2 cellular contexts compared by ENCODE assay signal in genomic region chr1:7813677-7814373, GRCh38.
TF ChIP-seq lines count a peak whose summit lies in the region.

No MANE protein-coding gene starts in this region.

TF ChIP-seq in HEK293, 187 proteins besides CTCF, POLR2A, EP300 and RAD21:
- TF ChIP-seq, protein P1, sequence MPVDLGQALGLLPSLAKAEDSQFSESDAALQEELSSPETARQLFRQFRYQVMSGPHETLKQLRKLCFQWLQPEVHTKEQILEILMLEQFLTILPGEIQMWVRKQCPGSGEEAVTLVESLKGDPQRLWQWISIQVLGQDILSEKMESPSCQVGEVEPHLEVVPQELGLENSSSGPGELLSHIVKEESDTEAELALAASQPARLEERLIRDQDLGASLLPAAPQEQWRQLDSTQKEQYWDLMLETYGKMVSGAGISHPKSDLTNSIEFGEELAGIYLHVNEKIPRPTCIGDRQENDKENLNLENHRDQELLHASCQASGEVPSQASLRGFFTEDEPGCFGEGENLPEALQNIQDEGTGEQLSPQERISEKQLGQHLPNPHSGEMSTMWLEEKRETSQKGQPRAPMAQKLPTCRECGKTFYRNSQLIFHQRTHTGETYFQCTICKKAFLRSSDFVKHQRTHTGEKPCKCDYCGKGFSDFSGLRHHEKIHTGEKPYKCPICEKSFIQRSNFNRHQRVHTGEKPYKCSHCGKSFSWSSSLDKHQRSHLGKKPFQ (tag by site-specific recombination; IDR thresholded peaks at IDR 0.05): no peak
- no peak for TF ChIP-seq ZNF202 (tag by site-specific recombination; IDR thresholded peaks at IDR 0.05; ENCODE audit: borderline replicate concordance)
- peak; percentile 81; the same call in 1 of the 2 replicates for TF ChIP-seq TRIM28 (IDR thresholded peaks at IDR 0.05; ENCODE audit: borderline replicate concordance, low read length)
- TF ChIP-seq ZNF510 (tag by site-specific recombination; IDR thresholded peaks at IDR 0.05; ENCODE audit: insufficient replicate concordance): no peak
- no peak for TF ChIP-seq ZNF302 (tag by site-specific recombination; IDR thresholded peaks at IDR 0.05; ENCODE audit: low read depth)
- TF ChIP-seq PRDM1 (tag by site-specific recombination; IDR thresholded peaks at IDR 0.05): no peak
- no peak for TF ChIP-seq ZNF530 (tag by site-specific recombination; IDR thresholded peaks at IDR 0.05; ENCODE audit: low read depth)
- no peak for TF ChIP-seq ZNF776 (tag by site-specific recombination; IDR thresholded peaks at IDR 0.05; ENCODE audit: borderline replicate concordance)
- peak; percentile 95 for TF ChIP-seq SETDB1 (IDR thresholded peaks at IDR 0.05; ENCODE audit: insufficient read length, low read length)
- TF ChIP-seq PATZ1 (tag by site-specific recombination; IDR thresholded peaks at IDR 0.05): no peak
- TF ChIP-seq, protein P2, sequence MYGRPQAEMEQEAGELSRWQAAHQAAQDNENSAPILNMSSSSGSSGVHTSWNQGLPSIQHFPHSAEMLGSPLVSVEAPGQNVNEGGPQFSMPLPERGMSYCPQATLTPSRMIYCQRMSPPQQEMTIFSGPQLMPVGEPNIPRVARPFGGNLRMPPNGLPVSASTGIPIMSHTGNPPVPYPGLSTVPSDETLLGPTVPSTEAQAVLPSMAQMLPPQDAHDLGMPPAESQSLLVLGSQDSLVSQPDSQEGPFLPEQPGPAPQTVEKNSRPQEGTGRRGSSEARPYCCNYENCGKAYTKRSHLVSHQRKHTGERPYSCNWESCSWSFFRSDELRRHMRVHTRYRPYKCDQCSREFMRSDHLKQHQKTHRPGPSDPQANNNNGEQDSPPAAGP (tag by site-specific recombination; IDR thresholded peaks at IDR 0.05): no peak
- TF ChIP-seq ZNF274 (IDR thresholded peaks at IDR 0.05; ENCODE audit: low read length): no peak
- TF ChIP-seq ZNF274 (tag by site-specific recombination; IDR thresholded peaks at IDR 0.05; ENCODE audit: borderline replicate concordance): no peak
- TF ChIP-seq, protein P3, sequence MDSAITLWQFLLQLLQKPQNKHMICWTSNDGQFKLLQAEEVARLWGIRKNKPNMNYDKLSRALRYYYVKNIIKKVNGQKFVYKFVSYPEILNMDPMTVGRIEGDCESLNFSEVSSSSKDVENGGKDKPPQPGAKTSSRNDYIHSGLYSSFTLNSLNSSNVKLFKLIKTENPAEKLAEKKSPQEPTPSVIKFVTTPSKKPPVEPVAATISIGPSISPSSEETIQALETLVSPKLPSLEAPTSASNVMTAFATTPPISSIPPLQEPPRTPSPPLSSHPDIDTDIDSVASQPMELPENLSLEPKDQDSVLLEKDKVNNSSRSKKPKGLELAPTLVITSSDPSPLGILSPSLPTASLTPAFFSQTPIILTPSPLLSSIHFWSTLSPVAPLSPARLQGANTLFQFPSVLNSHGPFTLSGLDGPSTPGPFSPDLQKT (IDR thresholded peaks at IDR 0.05; ENCODE audit: borderline replicate concordance, low read depth, low read length): no peak
- no peak for TF ChIP-seq ZNF585B (tag by site-specific recombination; IDR thresholded peaks at IDR 0.05)
- TF ChIP-seq ZNF133 (tag by site-specific recombination; IDR thresholded peaks at IDR 0.05): peak; percentile 94
- TF ChIP-seq ZNF677 (tag by site-specific recombination; IDR thresholded peaks at IDR 0.05): no peak

TF ChIP-seq in endothelial cell of umbilical vein, 7 proteins besides CTCF, POLR2A, EP300 and RAD21:
- TF ChIP-seq GATA2 (IDR thresholded peaks at IDR 0.05; ENCODE audit: insufficient read depth, insufficient read length, low read depth, low read length) (no peak), FOS (IDR thresholded peaks at IDR 0.05; ENCODE audit: borderline replicate concordance, insufficient read depth, low read length) (no peak), JUN (IDR thresholded peaks at IDR 0.05; ENCODE audit: borderline replicate concordance, insufficient read depth, insufficient read length, low read depth) (no peak), MYC (IDR thresholded peaks at IDR 0.05; ENCODE audit: low read depth, low read length) (no peak), EZH2 (IDR thresholded peaks at IDR 0.05; ENCODE audit: borderline replicate concordance, low read depth, low read length, severe bottlenecking) (no peak), POLR2AphosphoS5 (IDR thresholded peaks at IDR 0.05; ENCODE audit: insufficient read depth, low read depth, low read length) (no peak)
- TF ChIP-seq, protein P4, sequence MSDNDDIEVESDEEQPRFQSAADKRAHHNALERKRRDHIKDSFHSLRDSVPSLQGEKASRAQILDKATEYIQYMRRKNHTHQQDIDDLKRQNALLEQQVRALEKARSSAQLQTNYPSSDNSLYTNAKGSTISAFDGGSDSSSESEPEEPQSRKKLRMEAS (IDR thresholded peaks at IDR 0.05; ENCODE audit: insufficient read depth, insufficient read length): no peak
